Comparison of ENCODE assay signal across 8 cellular contexts in genomic region chr6:113306552-113307145, GRCh38.
DNase-seq lines count a peak whose midpoint lies in the region; ATAC-seq and TF ChIP-seq lines count a peak whose summit lies in the region.

No MANE protein-coding gene starts in this region.

- peaks cover 0 to 2% of the 10 kb centered on the region in 2 donors for H3K9me3 Mint-ChIP-seq in activated naive CD4-positive, alpha-beta T cell treated with anti-CD3 and anti-CD28 coated beads, Interleukin-2, amount 50 U/mL, for 72 hours

- no peaks in the 10 kb centered on the region for H3K36me3 ChIP-seq in BJ (ENCODE audit: control insufficient read depth, insufficient read depth, low read length)

- no peaks in the 10 kb centered on the region for H3K36me3 Mint-ChIP-seq in activated naive CD4-positive, alpha-beta T cell treated with anti-CD3 and anti-CD28 coated beads, Interleukin-2, amount 50 U/mL, for 72 hours

- peak; percentile 40 for TF ChIP-seq CTCF in BJ (IDR thresholded peaks at IDR 0.05; ENCODE audit: insufficient read depth, low read depth, low read length)

- no peak overlapping the region for H3K4me3 ChIP-seq in BJ (ENCODE audit: low read depth, low read length)

- POLR2A ChIA-PET in BJ (lab: Charles Lee), result interaction anchor here (0.6 kb wide), 1 partner anchor 525 kb away, joined by 3 read pairs; no protein-coding TSS in a partner anchor

- ATAC-seq in GM18519 (IDR thresholded peaks at IDR 0.05; ENCODE audit: low FRiP score, unreplicated experiment) (peak; percentile 94), HG02943 (IDR thresholded peaks at IDR 0.05; ENCODE audit: low read depth, unreplicated experiment) (peak; percentile 97)
- peak; percentile 44 to 76 for ATAC-seq in activated naive CD4-positive, alpha-beta T cell treated with anti-CD3 and anti-CD28 coated beads, Interleukin-2, amount 50 U/mL, for 72 hours

- DNase-seq in BJ (ENCODE audit: low read depth) (no peak), NOMO-1 treated with DMSO at 0.1 percent for 48 hours (lab: John Stamatoyannopoulos, UW; ENCODE audit: unreplicated experiment) (peak; percentile 36), inferior parietal cortex (ENCODE audit: extremely low spot score) (peak; percentile 36), medulla oblongata (ENCODE audit: extremely low spot score) (no peak)
- DNase-seq in activated naive CD4-positive, alpha-beta T cell treated with anti-CD3 and anti-CD28 coated beads, Interleukin-2, amount 50 U/mL, for 72 hours (ENCODE audit: low spot score in 2 of 2), result peak in 1 of 2 donors; percentile 39
- DNase-seq in stimulated activated CD4-positive, alpha-beta T cell treated with anti-CD3 and anti-CD28 coated beads, TNF-alpha, amount 100 ng/mL, for 24 hours (ENCODE audit: low read depth in 3 of 3), result peak in 2 of 3 experiments; percentile 11 to 13

- no peak overlapping the region for H3K27ac Mint-ChIP-seq in activated naive CD4-positive, alpha-beta T cell treated with anti-CD3 and anti-CD28 coated beads, Interleukin-2, amount 50 U/mL, for 72 hours

- no peaks in the 10 kb centered on the region for H3K27me3 ChIP-seq in BJ (ENCODE audit: control insufficient read depth, insufficient read depth, low read length)

- CTCF ChIA-PET in BJ (lab: Yijun Ruan, JAX), result interaction anchor here (0.8 to 1.0 kb wide), 2 partner anchors 14 to 16 kb away, joined by 4 read pairs; no protein-coding TSS in a partner anchor

Comparison
In these comparisons a context has a peak if more than half of its experiments do, and no peak if none do; other contexts are left out.
1. DNase-seq: peak in NOMO-1 treated with DMSO at 0.1 percent for 48 hours (single experiment), inferior parietal cortex (single experiment) and stimulated activated CD4-positive, alpha-beta T cell treated with anti-CD3 and anti-CD28 coated beads, TNF-alpha, amount 100 ng/mL, for 24 hours (2 of 3); none in BJ (single experiment) and medulla oblongata (single experiment).
2. Peak in every context shown above with its lines, with median percentiles within 50 percentile points of each other: ATAC-seq.